Comparison of ENCODE assay signal across 1 cellular context in genomic region chr7:77687100-77687746, GRCh38.
TF ChIP-seq lines count a peak whose summit lies in the region.

No MANE protein-coding gene starts in this region.

TF ChIP-seq in HepG2, 621 proteins besides CTCF, POLR2A, EP300 and RAD21 (continued from another document):
- TF ChIP-seq ZNF407 (CRISPR knock-in tag; IDR thresholded peaks at IDR 0.05; ENCODE audit: not compliant biosample characterization) (no peak), ARNT (IDR thresholded peaks at IDR 0.05) (no peak), RARG (CRISPR knock-in tag; IDR thresholded peaks at IDR 0.05; ENCODE audit: low read depth) (no peak), ZNF30 (CRISPR knock-in tag; IDR thresholded peaks at IDR 0.05) (no peak), ATF3 (CRISPR knock-in tag; IDR thresholded peaks at IDR 0.05) (no peak), BRD4 (CRISPR knock-in tag; IDR thresholded peaks at IDR 0.05) (no peak), SMARCC2 (IDR thresholded peaks at IDR 0.05) (no peak), MXD4 (CRISPR knock-in tag; IDR thresholded peaks at IDR 0.05) (no peak), ZNF230 (CRISPR knock-in tag; IDR thresholded peaks at IDR 0.05) (no peak), ZNF263 (CRISPR knock-in tag; IDR thresholded peaks at IDR 0.05) (no peak), RFXANK (CRISPR knock-in tag; IDR thresholded peaks at IDR 0.05) (no peak), ZNF879 (CRISPR knock-in tag; IDR thresholded peaks at IDR 0.05) (no peak), ZNF816 (CRISPR knock-in tag; IDR thresholded peaks at IDR 0.05; ENCODE audit: borderline replicate concordance) (no peak), HNRNPK (IDR thresholded peaks at IDR 0.05; ENCODE audit: low read depth, low read length, poor library complexity, severe bottlenecking) (no peak), EED (CRISPR knock-in tag; IDR thresholded peaks at IDR 0.05) (no peak)
